Comparison of ENCODE assay signal across 8 cellular contexts in the genomic region with DNA sequence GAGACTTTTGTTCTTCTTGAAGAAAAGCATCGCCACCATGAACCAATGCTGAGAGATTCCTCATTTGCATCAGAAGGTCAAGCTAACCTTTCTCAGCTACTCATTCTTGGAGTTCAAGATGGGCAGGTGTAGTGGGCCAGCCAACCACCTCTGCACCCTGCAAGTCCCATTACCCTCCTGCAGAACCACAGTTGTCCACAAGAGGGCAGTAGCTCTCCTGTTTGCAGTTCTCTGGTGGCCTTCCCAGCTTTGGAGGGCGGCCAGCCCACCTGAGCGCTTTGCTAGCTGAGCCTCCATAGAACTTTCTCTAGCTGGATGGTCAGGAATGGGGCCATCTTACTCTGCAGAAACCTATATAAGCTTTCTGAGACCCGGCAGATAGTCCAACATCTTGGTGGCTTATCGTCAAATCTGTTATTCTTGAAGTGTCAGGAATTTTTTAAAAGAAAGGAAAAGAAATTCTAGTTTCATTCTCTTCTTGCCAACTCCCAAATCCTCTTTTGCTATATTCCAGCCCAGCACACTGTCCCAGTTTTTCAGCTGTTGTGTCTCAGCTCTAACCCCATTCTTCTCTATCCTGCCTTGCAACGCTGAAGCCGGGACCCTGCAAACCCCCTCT. TPM values are rescaled to one million over a fixed set of nuclear protein-coding genes. Genes with fewer than 3 reads are reported as not detected.
A peak's percentile ranks its signal among the peaks of the same experiment; 100 is the strongest.
DNase-seq lines count a peak whose midpoint lies in the region; ATAC-seq, FAIRE-seq and TF ChIP-seq lines count a peak whose summit lies in the region.

No MANE protein-coding gene starts in this region.

- no peaks in the 10 kb centered on the region for H3K9me1 ChIP-seq in endothelial cell of umbilical vein (replicated peaks; ENCODE audit: control insufficient read depth, extremely low read depth, insufficient read depth, low read length)

- H3K27ac Mint-ChIP-seq in nephron, result no peak overlapping the region

- TF ChIP-seq CTCF in endothelial cell of umbilical vein (IDR thresholded peaks at IDR 0.05; ENCODE audit: extremely low read depth in 1 of 2, insufficient read depth in 1 of 2, low read depth in 1 of 2, low read length in 2 of 2) (peak; percentile 88 to 96), nephron (IDR thresholded peaks at IDR 0.05; ENCODE audit: unreplicated experiment in 3 of 3) (peak; percentile 85 to 91 (median 90))

- H3K36me3 ChIP-seq in endothelial cell of umbilical vein (ENCODE audit: control insufficient read depth in 2 of 2, extremely low read depth in 1 of 2, insufficient read depth in 2 of 2, low read length in 2 of 2), result no peaks in the 10 kb centered on the region

- intact Hi-C loops in endothelial cell of umbilical vein (cut with micrococcal nuclease), result loop anchor here (1.0 to 5.0 kb wide), 3 partner anchors 226 to 253 kb away; no protein-coding TSS in a partner anchor

- H3K4me1 Mint-ChIP-seq in nephron, result peaks cover 9% of the 10 kb centered on the region

- no peak overlapping the region for H3K4me2 ChIP-seq in endothelial cell of umbilical vein (ENCODE audit: insufficient read depth, low read length)

- TF ChIP-seq POLR2A in GM12892 (IDR thresholded peaks at IDR 0.05; ENCODE audit: low read depth, low read length), result no peak
- no peak for TF ChIP-seq POLR2A in endothelial cell of umbilical vein (IDR thresholded peaks at IDR 0.05; ENCODE audit: low read depth, low read length)

- FAIRE-seq in GM12892 (lab: Jason Lieb, UNC), result peak; percentile 81
- peak; percentile 87 for FAIRE-seq in endothelial cell of umbilical vein (lab: Jason Lieb, UNC)

- no peak overlapping the region for H3K9ac ChIP-seq in endothelial cell of umbilical vein (replicated peaks; ENCODE audit: extremely low read depth, insufficient read depth, low read length)

- peak; percentile 69 for DNase-seq in 8988T
- DNase-seq in GM12892 (ENCODE audit: insufficient read length), result peak; percentile 51
- peak; percentile 66 for DNase-seq in NCI-H82 treated with DMSO at 0.1 percent for 48 hours (lab: John Stamatoyannopoulos, UW; ENCODE audit: unreplicated experiment)
- DNase-seq in activated CD8-positive, alpha-beta memory T cell treated with anti-CD3 and anti-CD28 coated beads for 24 hours, result peak; percentile 93
- DNase-seq in endothelial cell of umbilical vein (ENCODE audit: low read depth, low spot score), result peak; percentile 69
- DNase-seq in stimulated activated naive CD4-positive, alpha-beta T cell (lab: John Stamatoyannopoulos, UW), result peak in 5 of 6 experiments; percentile 49 to 70 (median 54)

- ATAC-seq in HG03342 (IDR thresholded peaks at IDR 0.05; ENCODE audit: unreplicated experiment), result peak; percentile 69

- dilution Hi-C loops in endothelial cell of umbilical vein (cut with MboI; ENCODE audit: extremely low pct_ligation_motif_present, low sequenced_read_pairs), result no loop called here

- peaks cover 81% of the 10 kb centered on the region for H3K27me3 Mint-ChIP-seq in nephron (ENCODE audit: low read depth)

- H3K4me3 ChIP-seq in endothelial cell of umbilical vein (replicated peaks in 1 of 3; ENCODE audit: insufficient read depth in 1 of 3, low read depth in 1 of 3, low read length in 3 of 3), result no peak overlapping the region

- no peaks in the 10 kb centered on the region for H3K4me1 ChIP-seq in endothelial cell of umbilical vein (ENCODE audit: control insufficient read depth, extremely low read depth, insufficient read depth, low read length)

- POLR2A ChIA-PET in endothelial cell of umbilical vein (lab: Charles Lee), result no interaction called here

- no peaks in the 10 kb centered on the region for H3K9me3 Mint-ChIP-seq in nephron

- H3K4me3 Mint-ChIP-seq in nephron, result no peak overlapping the region

- no peaks in the 10 kb centered on the region for H3K9me3 ChIP-seq in endothelial cell of umbilical vein (replicated peaks; ENCODE audit: control insufficient read depth, insufficient read depth, low read length)

- BruUV-seq in endothelial cell of umbilical vein (replicated peaks; lab: Mats Ljungman, UMichigan), result no TSS peak

- H3K36me3 Mint-ChIP-seq in nephron (ENCODE audit: low read depth), result no peaks in the 10 kb centered on the region

- H3K27me3 ChIP-seq in endothelial cell of umbilical vein (ENCODE audit: control insufficient read depth in 2 of 2, insufficient read depth in 2 of 2, low read length in 2 of 2), result peaks cover 5 to 14% of the 10 kb centered on the region in 2 experiments

- no peaks in the 10 kb centered on the region for H4K20me1 ChIP-seq in endothelial cell of umbilical vein (replicated peaks; ENCODE audit: control insufficient read depth, extremely low read depth, insufficient read depth, low read length)

- H3K79me2 ChIP-seq in endothelial cell of umbilical vein (ENCODE audit: control insufficient read depth, insufficient read depth, low read length), result no peaks in the 10 kb centered on the region

- CTCF ChIA-PET in endothelial cell of umbilical vein (lab: Charles Lee), result interaction anchor here (0.6 to 3.7 kb wide), 37 partner anchors 8 to 361 kb away, joined by 3 to 61 read pairs (median 6); a partner anchor contains a TSS

- H3K27ac ChIP-seq in endothelial cell of umbilical vein (ENCODE audit: insufficient read depth, low read depth, low read length), result no peak overlapping the region

- no peak overlapping the region for H2AFZ ChIP-seq in endothelial cell of umbilical vein (ENCODE audit: low read depth, low read length)

TF ChIP-seq in endothelial cell of umbilical vein, 7 proteins besides CTCF, POLR2A, EP300 and RAD21:
- no peak for TF ChIP-seq JUN (IDR thresholded peaks at IDR 0.05; ENCODE audit: borderline replicate concordance, insufficient read depth, insufficient read length, low read depth)
- no peak for TF ChIP-seq POLR2AphosphoS5 (IDR thresholded peaks at IDR 0.05; ENCODE audit: insufficient read depth, low read depth, low read length)
- TF ChIP-seq MYC (IDR thresholded peaks at IDR 0.05; ENCODE audit: low read depth, low read length), result no peak
- TF ChIP-seq, protein P1, sequence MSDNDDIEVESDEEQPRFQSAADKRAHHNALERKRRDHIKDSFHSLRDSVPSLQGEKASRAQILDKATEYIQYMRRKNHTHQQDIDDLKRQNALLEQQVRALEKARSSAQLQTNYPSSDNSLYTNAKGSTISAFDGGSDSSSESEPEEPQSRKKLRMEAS (IDR thresholded peaks at IDR 0.05; ENCODE audit: insufficient read depth, insufficient read length), result no peak
- TF ChIP-seq FOS (IDR thresholded peaks at IDR 0.05; ENCODE audit: borderline replicate concordance, insufficient read depth, low read length), result no peak
- no peak for TF ChIP-seq GATA2 (IDR thresholded peaks at IDR 0.05; ENCODE audit: insufficient read depth, insufficient read length, low read depth, low read length)
- no peak for TF ChIP-seq EZH2 (IDR thresholded peaks at IDR 0.05; ENCODE audit: borderline replicate concordance, low read depth, low read length, severe bottlenecking)
TF ChIP-seq in endothelial cell of umbilical vein: peak in this region for 0.

RNA-seq across cellular contexts. Expression of a gene that starts 11.0 kb away (rescaled TPM):
- polyA plus RNA-seq in GM12892 (2012; ENCODE audit: missing spikeins), result not detected
- total RNA-seq in endothelial cell of umbilical vein, result not detected in 2 replicates
- polyA plus RNA-seq in endothelial cell of umbilical vein, result not detected in 2 replicates
- polyA plus RNA-seq in endothelial cell of umbilical vein (2011; cell fraction: cytosol; rRNA removed), result not detected in 2 replicates
- not detected in 2 replicates for polyA plus RNA-seq in endothelial cell of umbilical vein (2011; cell fraction: nucleus; rRNA removed)
- not detected in 2 replicates for polyA plus RNA-seq in endothelial cell of umbilical vein (2012)
- polyA minus RNA-seq in endothelial cell of umbilical vein, result not detected in 2 replicates
- polyA minus RNA-seq in endothelial cell of umbilical vein (2011; cell fraction: cytosol; rRNA and poly(A)+ RNA removed), result not detected
- not detected in 2 replicates for polyA minus RNA-seq in endothelial cell of umbilical vein (2011; cell fraction: nucleus; rRNA and poly(A)+ RNA removed)
